In the genomic region with DNA sequence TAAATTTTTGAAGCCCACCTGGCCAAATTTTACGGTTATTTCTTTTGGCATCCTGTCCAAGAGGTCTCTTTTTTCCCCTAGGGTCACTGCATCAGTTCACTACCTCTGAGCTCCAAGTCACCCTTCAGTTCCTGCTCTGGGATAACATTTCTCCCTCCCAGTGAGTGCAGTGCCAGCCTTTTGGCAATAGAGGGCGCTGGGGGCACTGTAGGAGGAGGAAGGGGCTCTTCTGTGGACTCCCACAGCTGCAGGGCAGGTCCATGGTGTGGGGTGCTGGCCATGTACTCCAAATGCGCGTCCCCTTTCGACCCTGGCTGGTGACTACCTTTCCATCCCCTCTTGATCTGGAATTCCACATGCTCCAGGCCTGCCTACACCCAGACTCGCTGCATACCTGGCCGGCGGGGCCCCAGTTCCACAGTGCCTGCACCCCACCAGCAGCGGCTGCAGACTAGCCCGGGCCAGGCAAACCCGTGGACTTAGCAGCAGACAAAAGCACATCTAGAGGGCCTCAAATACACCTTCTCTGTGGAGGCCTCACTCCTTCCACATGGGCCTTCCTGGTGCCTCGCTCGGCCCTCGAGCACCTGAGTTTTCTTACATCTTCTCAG, we compare ENCODE assay signal across 9 cellular contexts. TPM values are rescaled to one million over a fixed set of nuclear protein-coding genes. Genes with fewer than 3 reads are reported as not detected.
DNase-seq lines count a peak whose midpoint lies in the region; ATAC-seq and TF ChIP-seq lines count a peak whose summit lies in the region.
"Had no signal": no experiment of that assay in that cellular context is flagged by ENCODE, and none has a peak within 500 bp of the region (broad histone marks: within the 10 kb centered on the region; RNA-seq: fewer than 3 reads in every experiment).

No MANE protein-coding gene starts in this region.

- no peaks in the 10 kb centered on the region for H3K4me1 ChIP-seq in CD8-positive, alpha-beta T cell (ENCODE audit: insufficient read depth, low read length)
- no peaks in the 10 kb centered on the region for H3K4me1 ChIP-seq in Panc1 (ENCODE audit: control insufficient read depth, insufficient read depth, low read length)
- H3K4me1 ChIP-seq: SJSA1 had no signal

- ATAC-seq in CD8-positive, alpha-beta T cell = peak; percentile 84
- peak; percentile 58; the same call in 1 of the 2 replicates for ATAC-seq in Panc1
- no peak for ATAC-seq in GM21737 (IDR thresholded peaks at IDR 0.05; ENCODE audit: unreplicated experiment)
- ATAC-seq in HG03469 (IDR thresholded peaks at IDR 0.05; ENCODE audit: unreplicated experiment) = no peak
- ATAC-seq in GM21717 (IDR thresholded peaks at IDR 0.05; ENCODE audit: unreplicated experiment) = no peak

- H3K27ac ChIP-seq in CD8-positive, alpha-beta T cell (ENCODE audit: low read depth, low read length) = no peak overlapping the region
- no peak overlapping the region for H3K27ac ChIP-seq in Panc1 (ENCODE audit: low read length)
- H3K27ac ChIP-seq: SJSA1 had no signal

- peaks cover under 1% of the 10 kb centered on the region for H3K4me1 Mint-ChIP-seq in CD8-positive, alpha-beta T cell (ENCODE audit: low read depth)
- H3K4me1 Mint-ChIP-seq in nephron = no peaks in the 10 kb centered on the region

- H3K4me3 ChIP-seq in CD8-positive, alpha-beta T cell (ENCODE audit: low read depth, low read length) = no peak overlapping the region
- H3K4me3 ChIP-seq in Panc1 (ENCODE audit: low read depth in 2 of 2, low read length in 2 of 2) = no peak overlapping the region
- H3K4me3 ChIP-seq: SJSA1 had no signal

- intact Hi-C loops in CD8-positive, alpha-beta T cell (cut with DNase I, micrococcal nuclease) = loop anchor here in 1 of 2 experiments (10.0 kb wide), 1 partner anchor 410 kb away; no protein-coding TSS in a partner anchor
- intact Hi-C loops in Panc1 (cut with micrococcal nuclease; ENCODE audit: unreplicated experiment) = no loop called here

- no peaks in the 10 kb centered on the region for H3K9me3 Mint-ChIP-seq in CD8-positive, alpha-beta T cell
- no peaks in the 10 kb centered on the region for H3K9me3 Mint-ChIP-seq in nephron

- no peak overlapping the region for H3K27ac Mint-ChIP-seq in CD8-positive, alpha-beta T cell
- no peak overlapping the region for H3K27ac Mint-ChIP-seq in nephron

- H3K36me3 ChIP-seq in CD8-positive, alpha-beta T cell (ENCODE audit: insufficient read depth, low read length) = no peaks in the 10 kb centered on the region
- no peaks in the 10 kb centered on the region for H3K36me3 ChIP-seq in Panc1 (ENCODE audit: control insufficient read depth, insufficient read depth, low read length)
- H3K36me3 ChIP-seq: SJSA1 had no signal

- H3K36me3 Mint-ChIP-seq in CD8-positive, alpha-beta T cell = no peaks in the 10 kb centered on the region
- no peaks in the 10 kb centered on the region for H3K36me3 Mint-ChIP-seq in nephron (ENCODE audit: low read depth)

- POLR2A ChIA-PET in CD8-positive, alpha-beta T cell (lab: Charles Lee) = no interaction called here
- POLR2A ChIA-PET in Panc1 (lab: Charles Lee) = no interaction called here

- no peaks in the 10 kb centered on the region for H3K9me3 ChIP-seq in CD8-positive, alpha-beta T cell (ENCODE audit: low read length)
- H3K9me3 ChIP-seq in Panc1 (ENCODE audit: control insufficient read depth, insufficient read depth, low read depth, low read length) = no peaks in the 10 kb centered on the region
- H3K9me3 ChIP-seq: SJSA1 had no signal

- peak; percentile 72 for TF ChIP-seq CTCF in CD8-positive, alpha-beta T cell (IDR thresholded peaks at IDR 0.05)
- peak; percentile 46 for TF ChIP-seq CTCF in GM20000 (IDR thresholded peaks at IDR 0.05; ENCODE audit: extremely low read depth, missing control alignments)
- TF ChIP-seq CTCF in Panc1 (IDR thresholded peaks at IDR 0.05) = peak; percentile 83
- peak; percentile 41 to 52 (median 51) for TF ChIP-seq CTCF in nephron (IDR thresholded peaks at IDR 0.05; ENCODE audit: unreplicated experiment in 3 of 3)

- H3K27me3 ChIP-seq in CD8-positive, alpha-beta T cell (ENCODE audit: insufficient read depth, low read length) = no peaks in the 10 kb centered on the region
- H3K27me3 ChIP-seq in Panc1 (ENCODE audit: control insufficient read depth, insufficient read depth, low read length) = no peaks in the 10 kb centered on the region
- H3K27me3 ChIP-seq: SJSA1 had no signal

- no peak overlapping the region for H3K4me3 Mint-ChIP-seq in CD8-positive, alpha-beta T cell
- no peak overlapping the region for H3K4me3 Mint-ChIP-seq in nephron

- in situ Hi-C loops in Panc1 (cut with HindIII; ENCODE audit: low pct_unique_long_range_greater_than_20kb, low sequenced_read_pairs) = no loop called here

- no TSS peak for BruUV-seq in Panc1 (replicated peaks; lab: Mats Ljungman, UMichigan)

- CTCF ChIA-PET in CD8-positive, alpha-beta T cell (lab: Charles Lee) = interaction anchor here (0.7 to 1.8 kb wide), 8 partner anchors 9 to 148 kb away, joined by 3 to 5 read pairs (median 3); no protein-coding TSS in a partner anchor
- CTCF ChIA-PET in Panc1 (lab: Charles Lee) = interaction anchor here (0.6 to 1.0 kb wide), 4 partner anchors 45 to 244 kb away, joined by 3 to 7 read pairs (median 4); no protein-coding TSS in a partner anchor

- no peaks in the 10 kb centered on the region for H3K27me3 Mint-ChIP-seq in CD8-positive, alpha-beta T cell (ENCODE audit: low read depth)
- peaks cover 9% of the 10 kb centered on the region for H3K27me3 Mint-ChIP-seq in nephron (ENCODE audit: low read depth)

- DNase-seq in CD8-positive, alpha-beta T cell = peak in 3 of 7 experiments; percentile 32 to 37 (median 36)
- DNase-seq in GM20000 (ENCODE audit: low spot score) = peak; percentile 54
- DNase-seq in Panc1 (ENCODE audit: low read depth, low spot score) = no peak
- DNase-seq in central memory CD4-positive, alpha-beta T cell = peak; percentile 21

RNA-seq across cellular contexts. Expression of gene NINJ1, which starts 20.3 kb away (rescaled TPM):
- 100 to 1,000 TPM; 214 to 229 TPM for total RNA-seq in CD8-positive, alpha-beta T cell
- total RNA-seq in Panc1 (2021; ENCODE audit: unreplicated experiment) = 26.7 TPM
- polyA plus RNA-seq in Panc1 (2012; ENCODE audit: insufficient read length) = 57.4 TPM

RNA-seq across cellular contexts. Expression of gene WNK2, which starts 29.5 kb away (rescaled TPM):
- under 1 TPM; 0.25 to 0.30 TPM for total RNA-seq in CD8-positive, alpha-beta T cell
- total RNA-seq in Panc1 (2021; ENCODE audit: unreplicated experiment) = 13.7 TPM
- 20.5 TPM for polyA plus RNA-seq in Panc1 (2012; ENCODE audit: insufficient read length)
- total RNA-seq: SJSA1 had no signal

RNA-seq across cellular contexts. Expression of gene CARD19, which starts 58.4 kb away (rescaled TPM):
- 10 to 100 TPM; 72.1 to 78.0 TPM for total RNA-seq in CD8-positive, alpha-beta T cell
- 63.4 TPM for total RNA-seq in Panc1 (2021; ENCODE audit: unreplicated experiment)
- 72.2 TPM for polyA plus RNA-seq in Panc1 (2012; ENCODE audit: insufficient read length)

Comparison
In these comparisons a context has a peak if more than half of its experiments do, and no peak if none do; other contexts are left out.
1. ATAC-seq: peak in CD8-positive, alpha-beta T cell (single experiment) and Panc1 (single experiment); none in GM21737 (single experiment), HG03469 (single experiment) and GM21717 (single experiment).
2. RNA of gene WNK2, which starts 29.5 kb away (total RNA-seq): 13.7 TPM in Panc1 (single experiment); 0.25 to 0.30 TPM in CD8-positive, alpha-beta T cell; every median in the first group is over 10 times any median in the second.
3. Peak in every context shown above with its lines, with median percentiles within 50 percentile points of each other: CTCF ChIP-seq.